Comparison of ENCODE assay signal across 26 cellular contexts in genomic region chr21:31857096-31857495, GRCh38. TPM values are rescaled to one million over a fixed set of nuclear protein-coding genes. Genes with fewer than 3 reads are reported as not detected.
DNase-seq lines count a peak whose midpoint lies in the region; ATAC-seq, FAIRE-seq and TF ChIP-seq lines count a peak whose summit lies in the region.
"Had no signal": no experiment of that assay in that cellular context is flagged by ENCODE, and none has a peak within 500 bp of the region (broad histone marks: within the 10 kb centered on the region; RNA-seq: fewer than 3 reads in every experiment).

No MANE protein-coding gene starts in this region.

- no peak for TF ChIP-seq EP300 in esophagus muscularis mucosa (IDR thresholded peaks at IDR 0.05)

- no peak overlapping the region for H3K4me3 ChIP-seq in esophagus muscularis mucosa
- H3K4me3 ChIP-seq: BLaER1, GM12878 had no signal

- no peaks in the 10 kb centered on the region for H3K9me3 Mint-ChIP-seq in mesothelial cell of epicardium

- no peak overlapping the region for H3K27ac ChIP-seq in esophagus muscularis mucosa (replicated peaks in 1 of 4)
- H3K27ac ChIP-seq: BLaER1 had no signal

- H3K36me3 ChIP-seq in esophagus muscularis mucosa, result no peaks in the 10 kb centered on the region
- H3K36me3 ChIP-seq: BE2C, BLaER1 had no signal

- peak overlapping the region; percentile 64 for H3K27ac Mint-ChIP-seq in mesothelial cell of epicardium
- H3K27ac Mint-ChIP-seq: CD14-positive monocyte; CD4-positive, alpha-beta memory T cell; CD4-positive, CD25-positive, alpha-beta regulatory T cell; CD8-positive, alpha-beta memory T cell had no signal

- no peaks in the 10 kb centered on the region for H3K9me3 ChIP-seq in esophagus muscularis mucosa
- H3K9me3 ChIP-seq: BE2C had no signal

- peaks cover 0 to 14% (median 0%) of the 10 kb centered on the region in 4 donors for H3K27me3 ChIP-seq in esophagus muscularis mucosa
- H3K27me3 ChIP-seq: BE2C, BLaER1 had no signal

- WGBS in esophagus muscularis mucosa, result 78% methylated on average over 7 of the region's 7 CpGs

- no peaks in the 10 kb centered on the region for H3K27me3 Mint-ChIP-seq in mesothelial cell of epicardium (ENCODE audit: low read depth)
- H3K27me3 Mint-ChIP-seq: CD4-positive, CD25-positive, alpha-beta regulatory T cell had no signal

- H3K4me1 Mint-ChIP-seq in mesothelial cell of epicardium, result no peaks in the 10 kb centered on the region
- H3K4me1 Mint-ChIP-seq: CD14-positive monocyte; CD4-positive, alpha-beta memory T cell; CD4-positive, CD25-positive, alpha-beta regulatory T cell; CD8-positive, alpha-beta memory T cell had no signal

- FAIRE-seq in urothelium cell line (lab: Jason Lieb, UNC), result peak; percentile 68
- no peak for FAIRE-seq in H54 (lab: Jason Lieb, UNC)
- FAIRE-seq: GM12878, GM12892, GM18507, GM19239 had no signal

- no peak for TF ChIP-seq POLR2A in esophagus muscularis mucosa (IDR thresholded peaks at IDR 0.05; ENCODE audit: low read depth)
- no peak for TF ChIP-seq POLR2A in H54 (IDR thresholded peaks at IDR 0.05; ENCODE audit: low read depth, low read length)

- intact Hi-C loops in esophagus muscularis mucosa (cut with DNase I), result no loop called here

- no peaks in the 10 kb centered on the region for H3K36me3 Mint-ChIP-seq in mesothelial cell of epicardium
- H3K36me3 Mint-ChIP-seq: CD14-positive monocyte; CD4-positive, alpha-beta memory T cell; CD4-positive, CD25-positive, alpha-beta regulatory T cell; CD8-positive, alpha-beta memory T cell had no signal

- no peak for TF ChIP-seq CTCF in esophagus muscularis mucosa (IDR thresholded peaks at IDR 0.05)
- no peak for TF ChIP-seq CTCF in mesothelial cell of epicardium (IDR thresholded peaks at IDR 0.05; ENCODE audit: unreplicated experiment)

- no peak for ATAC-seq in GM18867 (IDR thresholded peaks at IDR 0.05; ENCODE audit: unreplicated experiment)
- ATAC-seq: GM12878 had no signal

- no peaks in the 10 kb centered on the region for H3K4me1 ChIP-seq in esophagus muscularis mucosa
- H3K4me1 ChIP-seq: BE2C had no signal

- peak; percentile 21 for DNase-seq in esophagus muscularis mucosa (ENCODE audit: extremely low spot score)
- no peak for DNase-seq in mesothelial cell of epicardium (ENCODE audit: low spot score in 2 of 2, unreplicated experiment in 2 of 2)
- no peak for DNase-seq in urothelium cell line (ENCODE audit: low spot score)
- no peak for DNase-seq in H54 (ENCODE audit: insufficient read length, low spot score)
- DNase-seq: 8988T; ACHN; BE2C; C1 segment of cervical spinal cord; CD4-positive, alpha-beta memory T cell; CD4-positive, CD25-positive, alpha-beta regulatory T cell; CD8-positive, alpha-beta memory T cell; COR-L47; DMS 273 treated with DMSO at 0.1 percent for 48 hours; DMS153; DMS53; DMS79; DND-41; EL; GDM1 had no signal

- H3K4me3 Mint-ChIP-seq in mesothelial cell of epicardium, result no peak overlapping the region
- H3K4me3 Mint-ChIP-seq: CD14-positive monocyte; CD4-positive, alpha-beta memory T cell; CD4-positive, CD25-positive, alpha-beta regulatory T cell; CD8-positive, alpha-beta memory T cell had no signal

RNA-seq across cellular contexts. Expression of gene HUNK, which starts 15.7 kb away (rescaled TPM):
- total RNA-seq in esophagus muscularis mucosa, result 1 to 10 TPM in 2 of 4 donors, under 1 TPM in 2; 0.42 to 3.2 (median 1.0) TPM
- total RNA-seq in mesothelial cell of epicardium, result 58.8 to 61.4 TPM (median 60.6 TPM) in 3 replicates
- total RNA-seq: CD4-positive, CD25-positive, alpha-beta regulatory T cell had no signal

Comparison
In these comparisons a context has a peak if more than half of its experiments do, and no peak if none do; other contexts are left out.
1. RNA of gene HUNK, which starts 15.7 kb away (total RNA-seq): 58.8 to 61.4 TPM in mesothelial cell of epicardium; 0.42 to 3.2 TPM in esophagus muscularis mucosa; every median in the first group is over 10 times any median in the second.